9 cellular contexts compared by ENCODE assay signal in genomic region chr16:31458073-31458834, GRCh38. TPM values are rescaled to one million over a fixed set of nuclear protein-coding genes. Genes with fewer than 3 reads are reported as not detected.
DNase-seq lines count a peak whose midpoint lies in the region; ATAC-seq, FAIRE-seq and TF ChIP-seq lines count a peak whose summit lies in the region.
"Had no signal": no experiment of that assay in that cellular context is flagged by ENCODE, and none has a peak within 500 bp of the region (broad histone marks: within the 10 kb centered on the region; RNA-seq: fewer than 3 reads in every experiment).

No MANE protein-coding gene starts in this region.

- FAIRE-seq in D721Med (lab: Jason Lieb, UNC): no peak

- TF ChIP-seq CTCF in D721Med (IDR thresholded peaks at IDR 0.05; ENCODE audit: insufficient read depth, missing control alignments): no peak

- DNase-seq in NCI-H1105 (lab: John Stamatoyannopoulos, UW): peak; percentile 2
- no peak for DNase-seq in NCI-H1105 treated with DMSO at 0.1 percent for 48 hours (lab: John Stamatoyannopoulos, UW)
- DNase-seq in RPMI7951 (ENCODE audit: low read depth): peak; percentile 78
- DNase-seq in activated naive CD4-positive, alpha-beta T cell treated with anti-CD3 and anti-CD28 coated beads, Interleukin-2, amount 50 U/mL, for 16 hours: peak; percentile 61
- peak; percentile 75 for DNase-seq in left cardiac atrium
- DNase-seq in retina: peak; percentile 51
- DNase-seq in D721Med (ENCODE audit: insufficient read length, low spot score): no peak

- intact Hi-C loops in left cardiac atrium (cut with DNase I): loop anchor here in 1 of 2 donors (10.0 kb wide), 1 partner anchor 407 kb away; no protein-coding TSS in a partner anchor

- ATAC-seq in HG03097 (IDR thresholded peaks at IDR 0.05; ENCODE audit: low FRiP score, unreplicated experiment) (peak; percentile 15), left cardiac atrium (peak; percentile 2 to 4)

RNA-seq across cellular contexts. Expression of gene ARMC5, which starts 1.0 kb away (rescaled TPM):
- 4.6 and 4.9 TPM in 2 replicates for total RNA-seq in RPMI7951 (2014; rRNA removed; shearing (Covaris generic))
- total RNA-seq in left cardiac atrium: 1 to 10 TPM; 7.0 to 8.9 TPM

RNA-seq across cellular contexts. Expression of gene TGFB1I1, which starts 13.7 kb away (rescaled TPM):
- 27.5 and 37.7 TPM in 2 replicates for total RNA-seq in RPMI7951 (2014; rRNA removed; shearing (Covaris generic))
- total RNA-seq in left cardiac atrium: 10 to 100 TPM; 33.2 to 57.9 TPM

RNA-seq across cellular contexts. Expression of gene ZNF843, which starts 15.7 kb away (rescaled TPM):
- total RNA-seq in RPMI7951 (2014; rRNA removed; shearing (Covaris generic)): 0.20 TPM in 1 of 2 replicates, not detected in the other
- 1 to 10 TPM; 2.3 to 3.0 TPM for total RNA-seq in left cardiac atrium

RNA-seq across cellular contexts. Expression of gene SLC5A2, which starts 24.7 kb away (rescaled TPM):
- total RNA-seq in RPMI7951 (2014; rRNA removed; shearing (Covaris generic)): 0.10 TPM in 1 of 2 replicates, not detected in the other
- not detected for total RNA-seq in left cardiac atrium
- total RNA-seq: pulmonary artery endothelial cell had no signal

RNA-seq across cellular contexts. Expression of gene COX6A2, which starts 30.1 kb away (rescaled TPM):
- total RNA-seq in RPMI7951 (2014; rRNA removed; shearing (Covaris generic)): not detected in 2 replicates
- 100 to 1,000 TPM; 743 to 769 TPM for total RNA-seq in left cardiac atrium
- total RNA-seq: pulmonary artery endothelial cell had no signal

Comparison
In these comparisons a context has a peak if more than half of its experiments do, and no peak if none do; other contexts are left out.
1. DNase-seq: peak in NCI-H1105 (single experiment), RPMI7951 (single experiment), activated naive CD4-positive, alpha-beta T cell treated with anti-CD3 and anti-CD28 coated beads, Interleukin-2, amount 50 U/mL, for 16 hours (single experiment), left cardiac atrium (single experiment) and retina (single experiment); none in NCI-H1105 treated with DMSO at 0.1 percent for 48 hours (single experiment) and D721Med (single experiment).